27 cellular contexts compared by ENCODE assay signal in genomic region chr4:76188557-76188956, GRCh38. TPM values are rescaled to one million over a fixed set of nuclear protein-coding genes. Genes with fewer than 3 reads are reported as not detected.
A peak's percentile ranks its signal among the peaks of the same experiment; 100 is the strongest.
DNase-seq lines count a peak whose midpoint lies in the region; ATAC-seq, FAIRE-seq and TF ChIP-seq lines count a peak whose summit lies in the region.
"Had no signal": no experiment of that assay in that cellular context is flagged by ENCODE, and none has a peak within 500 bp of the region (broad histone marks: within the 10 kb centered on the region; RNA-seq: fewer than 3 reads in every experiment).

No MANE protein-coding gene starts in this region.

- no peak overlapping the region for H3K9ac ChIP-seq in liver (ENCODE audit: low read depth in 1 of 2, low read length in 2 of 2)
- H3K9ac ChIP-seq in HepG2 (ENCODE audit: insufficient read depth, low read depth, low read length), result no peak overlapping the region

- H3K36me3 ChIP-seq in liver (ENCODE audit: control insufficient read depth in 4 of 4, insufficient read depth in 3 of 4, low read depth in 1 of 4, low read length in 3 of 4) (peaks cover 0 to 7% (median 0%) of the 10 kb centered on the region in 4 donors), HepG2 (replicated peaks in 1 of 2; ENCODE audit: control insufficient read depth in 1 of 2, insufficient read depth in 2 of 2, low read length in 2 of 2) (peaks cover 10 to 34% of the 10 kb centered on the region in 2 experiments), gastrocnemius medialis (peaks cover 0 to 35% of the 10 kb centered on the region in 2 donors)
- H3K36me3 ChIP-seq: cardiac muscle cell, ovary had no signal

- no peaks in the 10 kb centered on the region for H3K9me3 ChIP-seq in liver (ENCODE audit: control insufficient read depth in 4 of 4, low read length in 3 of 4)
- no peaks in the 10 kb centered on the region for H3K9me3 ChIP-seq in HepG2 (ENCODE audit: low read length)
- no peaks in the 10 kb centered on the region for H3K9me3 ChIP-seq in gastrocnemius medialis
- H3K9me3 ChIP-seq: ovary, Peyer's patch had no signal

- POLR2A ChIA-PET in HepG2 (lab: Yijun Ruan, JAX), result no interaction called here

- no peak overlapping the region for H3K4me2 ChIP-seq in HepG2 (ENCODE audit: low read depth, low read length)

- H3K27me3 ChIP-seq in liver (ENCODE audit: control insufficient read depth in 4 of 4, insufficient read depth in 4 of 4, low read length in 3 of 4), result no peaks in the 10 kb centered on the region
- H3K27me3 ChIP-seq in HepG2 (ENCODE audit: control insufficient read depth in 1 of 2, insufficient read depth in 2 of 2, low read length in 2 of 2), result no peaks in the 10 kb centered on the region
- H3K27me3 ChIP-seq in gastrocnemius medialis, result no peaks in the 10 kb centered on the region
- H3K27me3 ChIP-seq: cardiac muscle cell, ovary, Peyer's patch, spleen had no signal

- no peak for DNase-seq in HepG2 (ENCODE audit: low spot score)
- peak; percentile 76 for DNase-seq in fibroblast of the aortic adventitia (ENCODE audit: low read depth)
- DNase-seq in gastrocnemius medialis, result no peak
- no peak for DNase-seq in T-helper 1 cell
- DNase-seq in NCI-H510A treated with DMSO at 0.1 percent for 48 hours (lab: John Stamatoyannopoulos, UW), result no peak
- DNase-seq in T-helper 9 cell, result no peak
- DNase-seq in GM10266 (ENCODE audit: extremely low spot score), result no peak
- DNase-seq: 8988T; activated CD4-positive, alpha-beta memory T cell treated with anti-CD3 and anti-CD28 coated beads for 36 hours; activated CD8-positive, alpha-beta memory T cell treated with anti-CD3 and anti-CD28 coated beads, Interleukin-2, amount 50 U/mL, for 4 hours; activated naive CD4-positive, alpha-beta T cell treated with anti-CD3 and anti-CD28 coated beads, Interleukin-2, amount 10 ng/mL, durations not matched to agents 7 days and 5 days; amniotic stem cell; CD4-positive, alpha-beta T cell; EL; head of caudate nucleus; kidney; NCI-H187; NCI-H748 treated with DMSO at 0.1 percent for 48 hours; ovary; Peyer's patch; spleen had no signal

- FAIRE-seq in HepG2 (lab: Jason Lieb, UNC), result no peak
- FAIRE-seq: GM12891, H1, kidney had no signal

- BruUV-seq in HepG2 (replicated peaks; lab: Mats Ljungman, UMichigan), result no TSS peak

- intact Hi-C loops in HepG2 (cut with micrococcal nuclease; ENCODE audit: unreplicated experiment), result no loop called here
- intact Hi-C loops in gastrocnemius medialis (cut with DNase I; ENCODE audit: low total_unique reads), result no loop called here

- 91% methylated on average over 3 of the region's 3 CpGs for WGBS in liver
- WGBS in HepG2 (ENCODE audit: low lambda C conversion rate), result 93% methylated on average over 2 of the region's 3 CpGs

- TF ChIP-seq CTCF in liver (IDR thresholded peaks at IDR 0.05; ENCODE audit: low read depth, low read length, missing input control), result no peak
- no peak for TF ChIP-seq CTCF in HepG2 (CRISPR knock-in tag; IDR thresholded peaks at IDR 0.05)
- no peak for TF ChIP-seq CTCF in fibroblast of the aortic adventitia (IDR thresholded peaks at IDR 0.05; ENCODE audit: insufficient read depth, low read length)
- no peak for TF ChIP-seq CTCF in gastrocnemius medialis (IDR thresholded peaks at IDR 0.05 in 4 of 5, conservative IDR thresholded peaks at IDR 0.05 in 1 of 5)
- TF ChIP-seq CTCF in GM10266 (IDR thresholded peaks at IDR 0.05; ENCODE audit: control insufficient read depth, insufficient read depth, low read depth, missing control alignments), result no peak

- TF ChIP-seq POLR2A in HepG2 (IDR thresholded peaks at IDR 0.05; ENCODE audit: insufficient read depth in 1 of 2, low read depth in 2 of 2, low read length in 2 of 2) (no peak), gastrocnemius medialis (IDR thresholded peaks at IDR 0.05) (no peak)

- CTCF ChIA-PET in HepG2 (lab: Yijun Ruan, JAX; ENCODE audit: low intra/inter-chr PET ratio, low total read pairs), result no interaction called here

- H3K4me1 ChIP-seq in liver (ENCODE audit: control insufficient read depth in 4 of 4, insufficient read depth in 4 of 4, low read length in 3 of 4) (peaks cover 5 to 47% (median 32%) of the 10 kb centered on the region in 4 donors), HepG2 (ENCODE audit: insufficient read depth, low read length) (peaks cover 19% of the 10 kb centered on the region), gastrocnemius medialis (peaks cover 34 to 63% of the 10 kb centered on the region in 2 donors)

- no peak for TF ChIP-seq RAD21 in liver (IDR thresholded peaks at IDR 0.05)
- no peak for TF ChIP-seq RAD21 in HepG2 (CRISPR knock-in tag; IDR thresholded peaks at IDR 0.05)

- ATAC-seq in HepG2 (no peak), gastrocnemius medialis (no peak)
- ATAC-seq: activated CD4-positive, CD25-positive, alpha-beta regulatory T cell treated with anti-CD3 and anti-CD28 coated beads, Interleukin-2, amount 50 U/mL, for 24 hours had no signal

- H3K4me3 ChIP-seq in liver (ENCODE audit: low read depth in 1 of 3, low read length in 3 of 3) (no peak overlapping the region), HepG2 (replicated peaks in 1 of 3; ENCODE audit: insufficient read depth in 1 of 3, low read depth in 2 of 3, low read length in 3 of 3) (no peak overlapping the region), fibroblast of the aortic adventitia (ENCODE audit: low read depth, low read length) (no peak overlapping the region), gastrocnemius medialis (no peak overlapping the region)
- H3K4me3 ChIP-seq: cardiac muscle cell, lung, ovary, Peyer's patch, spleen had no signal

- H3K27ac ChIP-seq in liver (ENCODE audit: low read depth in 1 of 2, low read length in 2 of 2) (peak overlapping the region; percentile 47 to 70), HepG2 (ENCODE audit: extremely low read length, insufficient read depth, low read length) (no peak overlapping the region), gastrocnemius medialis (peak overlapping the region; percentile 54 to 97 (median 96))
- H3K27ac ChIP-seq: cardiac muscle cell, ovary, Peyer's patch had no signal

- no peaks in the 10 kb centered on the region for H3K79me2 ChIP-seq in HepG2 (ENCODE audit: insufficient read depth, low read length)

- TF ChIP-seq EP300 in HepG2 (IDR thresholded peaks at IDR 0.05; ENCODE audit: low read depth in 2 of 2, low read length in 2 of 2) (no peak), HepG2 (CRISPR knock-in tag; IDR thresholded peaks at IDR 0.05; ENCODE audit: borderline replicate concordance) (no peak)

- no peaks in the 10 kb centered on the region for H4K20me1 ChIP-seq in HepG2 (ENCODE audit: insufficient read depth, low read length)

- in situ Hi-C loops in HepG2 (cut with HindIII; ENCODE audit: extremely low pct_ligation_motif_present, low pct_unique_long_range_greater_than_20kb) (no loop called here), gastrocnemius medialis (cut with MboI; ENCODE audit: low sequenced_read_pairs in 4 of 4) (loop anchor here (10.0 to 25.0 kb wide), 4 partner anchors 56 to 774 kb away; partner anchors contain the start of gene STBD1 (in 3 of the 4))

- H2AFZ ChIP-seq in HepG2 (ENCODE audit: low read length), result no peak overlapping the region

RNA-seq across cellular contexts. Expression of gene SCARB2, which starts 25.1 kb away (rescaled TPM):
- total RNA-seq in liver (100 to 1,000 TPM in 1 of 2 donors, 10 to 100 TPM in 1; 81.0 to 136 TPM), HepG2 (2016; rRNA removed; fragmentation: Illumina TruSeq; extraction: Trizol) (23.5 and 43.4 TPM in 2 replicates), fibroblast of the aortic adventitia (ENCODE audit: low replicate concordance) (114 and 184 TPM in 2 replicates), gastrocnemius medialis (100 to 1,000 TPM in 3 of 4 donors, 10 to 100 TPM in 1; 91.3 to 292 (median 186) TPM)
- polyA plus RNA-seq in liver (10 to 100 TPM; 58.2 to 66.5 TPM), HepG2 (2011; rRNA removed) (40.6 and 45.9 TPM in 2 replicates)
- 3.4 and 5.0 TPM in 2 replicates for total RNA-seq in HepG2 (2016; cell fraction: cytosol; rRNA removed; fragmentation: Illumina TruSeq; extraction: Trizol; ENCODE audit: low read depth)
- 27.0 and 44.9 TPM in 2 replicates for total RNA-seq in HepG2 (2016; cell fraction: insoluble cytoplasmic fraction; rRNA removed; fragmentation: Illumina TruSeq; extraction: Trizol)
- 11.4 and 14.4 TPM in 2 replicates for total RNA-seq in HepG2 (2016; cell fraction: membrane; rRNA removed; fragmentation: Illumina TruSeq; extraction: Trizol)
- 46.8 and 54.9 TPM in 2 replicates for total RNA-seq in HepG2 (2016; cell fraction: nucleus; rRNA removed; fragmentation: Illumina TruSeq; extraction: Trizol)
- 21.7 and 39.6 TPM in 2 replicates for polyA plus RNA-seq in HepG2 (2011; cell fraction: cytosol; rRNA removed)
- 16.5 and 20.8 TPM in 2 replicates for polyA plus RNA-seq in HepG2 (2011; cell fraction: nucleus; rRNA removed)
- 49.6 and 72.8 TPM in 2 replicates for polyA plus RNA-seq in HepG2 (2012)
- 2.5 and 3.1 TPM in 2 replicates for polyA plus RNA-seq in HepG2 (2016; cell fraction: cytosol; fragmentation: Illumina TruSeq; extraction: Trizol; ENCODE audit: low read depth)
- 20.1 and 21.1 TPM in 2 replicates for polyA plus RNA-seq in HepG2 (2016; cell fraction: insoluble cytoplasmic fraction; fragmentation: Illumina TruSeq; extraction: Trizol; ENCODE audit: low read depth)
- 6.3 and 6.6 TPM in 2 replicates for polyA plus RNA-seq in HepG2 (2016; cell fraction: membrane; fragmentation: Illumina TruSeq; extraction: Trizol; ENCODE audit: low read depth)
- 41.0 and 42.6 TPM in 2 replicates for polyA plus RNA-seq in HepG2 (2016; cell fraction: nucleus; fragmentation: Illumina TruSeq; extraction: Trizol; ENCODE audit: insufficient read depth, low read depth)
- polyA minus RNA-seq in HepG2 (2011; rRNA and poly(A)+ RNA removed; ENCODE audit: low replicate concordance), result 35.5 and 55.9 TPM in 2 replicates
- polyA minus RNA-seq in HepG2 (2011; cell fraction: cytosol; rRNA and poly(A)+ RNA removed), result 46.9 and 76.7 TPM in 2 replicates
- 69.5 and 87.4 TPM in 2 replicates for polyA minus RNA-seq in HepG2 (2011; cell fraction: nucleus; rRNA and poly(A)+ RNA removed)

RNA-seq across cellular contexts. Expression of gene NUP54, which starts 40.4 kb away (rescaled TPM):
- total RNA-seq in liver (10 to 100 TPM; 20.2 to 29.3 TPM), HepG2 (2016; rRNA removed; fragmentation: Illumina TruSeq; extraction: Trizol) (69.3 and 90.0 TPM in 2 replicates), fibroblast of the aortic adventitia (ENCODE audit: low replicate concordance) (28.2 and 64.4 TPM in 2 replicates), gastrocnemius medialis (10 to 100 TPM; 15.7 to 22.8 (median 20.0) TPM)
- polyA plus RNA-seq in liver (10 to 100 TPM in 1 of 2 donors, 1 to 10 TPM in 1; 8.3 to 12.8 TPM), HepG2 (2011; rRNA removed) (22.9 and 36.1 TPM in 2 replicates)
- total RNA-seq in HepG2 (2016; cell fraction: cytosol; rRNA removed; fragmentation: Illumina TruSeq; extraction: Trizol; ENCODE audit: low read depth), result 120 and 132 TPM in 2 replicates
- 67.1 and 86.7 TPM in 2 replicates for total RNA-seq in HepG2 (2016; cell fraction: insoluble cytoplasmic fraction; rRNA removed; fragmentation: Illumina TruSeq; extraction: Trizol)
- 51.2 and 67.2 TPM in 2 replicates for total RNA-seq in HepG2 (2016; cell fraction: membrane; rRNA removed; fragmentation: Illumina TruSeq; extraction: Trizol)
- total RNA-seq in HepG2 (2016; cell fraction: nucleus; rRNA removed; fragmentation: Illumina TruSeq; extraction: Trizol), result 49.9 and 54.3 TPM in 2 replicates
- polyA plus RNA-seq in HepG2 (2011; cell fraction: cytosol; rRNA removed), result 14.6 and 21.0 TPM in 2 replicates
- polyA plus RNA-seq in HepG2 (2011; cell fraction: nucleus; rRNA removed), result 12.2 and 15.9 TPM in 2 replicates
- polyA plus RNA-seq in HepG2 (2012), result 20.9 and 27.3 TPM in 2 replicates
- polyA plus RNA-seq in HepG2 (2016; cell fraction: cytosol; fragmentation: Illumina TruSeq; extraction: Trizol; ENCODE audit: low read depth), result 6.2 and 8.0 TPM in 2 replicates
- polyA plus RNA-seq in HepG2 (2016; cell fraction: insoluble cytoplasmic fraction; fragmentation: Illumina TruSeq; extraction: Trizol; ENCODE audit: low read depth), result 58.3 and 59.3 TPM in 2 replicates
- polyA plus RNA-seq in HepG2 (2016; cell fraction: membrane; fragmentation: Illumina TruSeq; extraction: Trizol; ENCODE audit: low read depth), result 14.5 and 14.7 TPM in 2 replicates
- polyA plus RNA-seq in HepG2 (2016; cell fraction: nucleus; fragmentation: Illumina TruSeq; extraction: Trizol; ENCODE audit: insufficient read depth, low read depth), result 60.9 and 62.3 TPM in 2 replicates
- 31.7 and 31.8 TPM in 2 replicates for polyA minus RNA-seq in HepG2 (2011; rRNA and poly(A)+ RNA removed; ENCODE audit: low replicate concordance)
- 35.0 and 35.8 TPM in 2 replicates for polyA minus RNA-seq in HepG2 (2011; cell fraction: cytosol; rRNA and poly(A)+ RNA removed)
- 48.5 and 64.5 TPM in 2 replicates for polyA minus RNA-seq in HepG2 (2011; cell fraction: nucleus; rRNA and poly(A)+ RNA removed)
